13 cellular contexts compared by ENCODE assay signal in the genomic region with DNA sequence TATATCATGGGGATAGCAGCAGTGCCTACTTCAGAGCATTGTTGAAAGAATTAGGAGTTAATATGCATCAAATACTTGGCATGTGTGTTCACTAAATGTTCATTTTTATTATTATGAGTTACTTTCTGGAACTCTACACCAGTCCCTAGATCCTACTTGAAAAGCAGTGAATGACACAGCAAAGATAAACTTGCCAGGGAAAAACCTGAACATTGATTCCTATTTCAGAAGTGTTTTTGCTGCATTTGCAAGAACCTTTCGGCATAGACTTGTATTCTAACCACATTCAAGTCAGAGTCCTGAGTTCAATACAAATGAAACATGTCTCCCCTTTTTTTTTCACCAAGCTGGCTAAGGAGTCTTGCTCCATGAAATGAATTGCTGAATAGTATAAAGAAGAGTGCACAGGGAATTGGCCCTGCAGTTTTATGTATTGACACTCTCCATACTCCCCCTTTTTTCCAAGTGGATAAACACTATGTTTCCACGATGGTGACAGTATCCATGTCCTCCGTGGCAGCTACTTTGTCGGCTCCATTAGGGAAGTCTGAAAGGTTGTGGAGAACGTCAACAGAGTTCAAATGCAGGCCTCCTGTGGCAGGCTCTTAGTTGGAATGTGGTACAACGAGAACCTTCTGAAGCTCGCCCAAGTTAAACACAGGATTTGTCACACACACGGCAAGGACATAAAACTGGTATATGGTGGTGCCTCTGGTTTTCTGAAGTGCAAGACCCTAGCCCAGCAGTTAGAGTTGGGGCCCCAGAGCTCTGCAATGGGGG.
DNase-seq lines count a peak whose midpoint lies in the region; ATAC-seq, FAIRE-seq and TF ChIP-seq lines count a peak whose summit lies in the region.
"Had no signal": no experiment of that assay in that cellular context is flagged by ENCODE, and none has a peak within 500 bp of the region (broad histone marks: within the 10 kb centered on the region; RNA-seq: fewer than 3 reads in every experiment).

No MANE protein-coding gene starts in this region.

- TF ChIP-seq CTCF in activated CD8-positive, alpha-beta T cell treated with anti-CD3 and anti-CD28 coated beads for 36 hours (IDR thresholded peaks at IDR 0.05): no peak
- no peak for TF ChIP-seq CTCF in Peyer's patch (IDR thresholded peaks at IDR 0.05)

- TF ChIP-seq POLR2A in Peyer's patch (IDR thresholded peaks at IDR 0.05): no peak

- no peak for FAIRE-seq in urothelium cell line (lab: Jason Lieb, UNC)
- FAIRE-seq: H1 had no signal

- POLR2A ChIA-PET in activated CD8-positive, alpha-beta T cell treated with anti-CD3 and anti-CD28 coated beads, Interleukin-2, amount 10 ng/mL, durations not matched to agents 7 days and 5 days (lab: Charles Lee): interaction anchor here (0.8 to 5.3 kb wide), 4 partner anchors 8 to 188 kb away, joined by 5 to 28 read pairs (median 16); a partner anchor contains a TSS
- POLR2A ChIA-PET in activated CD8-positive, alpha-beta T cell treated with anti-CD3 and anti-CD28 coated beads for 36 hours (lab: Charles Lee): interaction anchor here (0.6 to 1.2 kb wide), 4 partner anchors 10 to 196 kb away, joined by 3 to 5 read pairs (median 3); no protein-coding TSS in a partner anchor

- H3K27me3 Mint-ChIP-seq in activated CD8-positive, alpha-beta T cell treated with anti-CD3 and anti-CD28 coated beads, Interleukin-2, amount 10 ng/mL, durations not matched to agents 7 days and 5 days (ENCODE audit: low read depth): no peaks in the 10 kb centered on the region
- no peaks in the 10 kb centered on the region for H3K27me3 Mint-ChIP-seq in activated CD8-positive, alpha-beta T cell treated with anti-CD3 and anti-CD28 coated beads for 36 hours
- H3K27me3 Mint-ChIP-seq in T-helper 17 cell: no peaks in the 10 kb centered on the region
- H3K27me3 Mint-ChIP-seq: naive B cell had no signal

- ATAC-seq in activated CD8-positive, alpha-beta T cell treated with anti-CD3 and anti-CD28 coated beads, Interleukin-2, amount 10 ng/mL, durations not matched to agents 7 days and 5 days: no peak
- no peak for ATAC-seq in activated CD8-positive, alpha-beta T cell treated with anti-CD3 and anti-CD28 coated beads for 36 hours
- no peak for ATAC-seq in T-helper 17 cell
- no peak for ATAC-seq in GM21381 (IDR thresholded peaks at IDR 0.05; ENCODE audit: unreplicated experiment)

- H3K4me1 ChIP-seq in skeletal muscle satellite cell (ENCODE audit: control insufficient read depth, insufficient read depth, low read length) (peaks cover 26% of the 10 kb centered on the region), Peyer's patch (no peaks in the 10 kb centered on the region)

- peaks cover 26% of the 10 kb centered on the region for H3K9me3 Mint-ChIP-seq in activated CD8-positive, alpha-beta T cell treated with anti-CD3 and anti-CD28 coated beads, Interleukin-2, amount 10 ng/mL, durations not matched to agents 7 days and 5 days (ENCODE audit: insufficient read depth)
- H3K9me3 Mint-ChIP-seq in activated CD8-positive, alpha-beta T cell treated with anti-CD3 and anti-CD28 coated beads for 36 hours: peaks cover 14% of the 10 kb centered on the region
- H3K9me3 Mint-ChIP-seq: naive B cell had no signal

- intact Hi-C loops in activated CD8-positive, alpha-beta T cell treated with anti-CD3 and anti-CD28 coated beads for 36 hours (cut with micrococcal nuclease): no loop called here

- H3K27ac ChIP-seq in Peyer's patch: no peak overlapping the region
- H3K27ac ChIP-seq: vagina had no signal

- CTCF ChIA-PET in activated CD8-positive, alpha-beta T cell treated with anti-CD3 and anti-CD28 coated beads, Interleukin-2, amount 10 ng/mL, durations not matched to agents 7 days and 5 days (lab: Charles Lee): interaction anchor here (0.8 to 4.7 kb wide), 5 partner anchors 9 to 83 kb away, joined by 3 to 24 read pairs (median 4); no protein-coding TSS in a partner anchor
- CTCF ChIA-PET in activated CD8-positive, alpha-beta T cell treated with anti-CD3 and anti-CD28 coated beads for 36 hours (lab: Charles Lee): interaction anchor here (0.8 to 1.0 kb wide), 3 partner anchors 17 to 301 kb away, joined by 3 read pairs; no protein-coding TSS in a partner anchor

- no peaks in the 10 kb centered on the region for H3K36me3 ChIP-seq in skeletal muscle satellite cell (ENCODE audit: insufficient read depth, low read length)
- H3K36me3 ChIP-seq in Peyer's patch: no peaks in the 10 kb centered on the region
- H3K36me3 ChIP-seq: vagina had no signal

- H3K9me3 ChIP-seq in T-helper 17 cell (ENCODE audit: control insufficient read depth, low read length, poor library complexity, severe bottlenecking) (no peaks in the 10 kb centered on the region), skeletal muscle satellite cell (replicated peaks; ENCODE audit: low read length) (no peaks in the 10 kb centered on the region), Peyer's patch (no peaks in the 10 kb centered on the region)
- H3K9me3 ChIP-seq: vagina had no signal

- peak overlapping the region; percentile 13 for H3K4me2 ChIP-seq in skeletal muscle satellite cell (ENCODE audit: low read length)

- DNase-seq in activated CD8-positive, alpha-beta T cell treated with anti-CD3 and anti-CD28 coated beads, Interleukin-2, amount 10 ng/mL, durations not matched to agents 7 days and 5 days: peak; percentile 14
- DNase-seq in activated CD8-positive, alpha-beta T cell treated with anti-CD3 and anti-CD28 coated beads for 36 hours: no peak
- no peak for DNase-seq in T-helper 17 cell
- DNase-seq in iris pigment epithelial cell (ENCODE audit: low read depth): peak; percentile 8
- no peak for DNase-seq in urothelium cell line (ENCODE audit: low spot score)
- no peak for DNase-seq in Peyer's patch
- DNase-seq: caudate nucleus, naive B cell, NCI-H446 treated with DMSO at 0.1 percent for 48 hours had no signal

- H3K4me1 Mint-ChIP-seq in activated CD8-positive, alpha-beta T cell treated with anti-CD3 and anti-CD28 coated beads, Interleukin-2, amount 10 ng/mL, durations not matched to agents 7 days and 5 days (ENCODE audit: low read depth): peaks cover 56% of the 10 kb centered on the region
- H3K4me1 Mint-ChIP-seq in activated CD8-positive, alpha-beta T cell treated with anti-CD3 and anti-CD28 coated beads for 36 hours (ENCODE audit: low read depth): peaks cover 42% of the 10 kb centered on the region
- H3K4me1 Mint-ChIP-seq in T-helper 17 cell: peaks cover 33% of the 10 kb centered on the region

- H3K36me3 Mint-ChIP-seq in activated CD8-positive, alpha-beta T cell treated with anti-CD3 and anti-CD28 coated beads, Interleukin-2, amount 10 ng/mL, durations not matched to agents 7 days and 5 days (ENCODE audit: low read depth): peaks cover 47% of the 10 kb centered on the region
- peaks cover 9% of the 10 kb centered on the region for H3K36me3 Mint-ChIP-seq in activated CD8-positive, alpha-beta T cell treated with anti-CD3 and anti-CD28 coated beads for 36 hours (ENCODE audit: low read depth)
- H3K36me3 Mint-ChIP-seq in T-helper 17 cell (ENCODE audit: low read depth): no peaks in the 10 kb centered on the region
- H3K36me3 Mint-ChIP-seq: naive B cell had no signal

- H3K9ac ChIP-seq in skeletal muscle satellite cell (ENCODE audit: low read depth, low read length): no peak overlapping the region

- H3K27me3 ChIP-seq in skeletal muscle satellite cell (ENCODE audit: control insufficient read depth, insufficient read depth, low read length) (no peaks in the 10 kb centered on the region), Peyer's patch (no peaks in the 10 kb centered on the region)
- H3K27me3 ChIP-seq: vagina had no signal

- H3K27ac Mint-ChIP-seq in activated CD8-positive, alpha-beta T cell treated with anti-CD3 and anti-CD28 coated beads, Interleukin-2, amount 10 ng/mL, durations not matched to agents 7 days and 5 days: peak overlapping the region; percentile 83
- no peak overlapping the region for H3K27ac Mint-ChIP-seq in activated CD8-positive, alpha-beta T cell treated with anti-CD3 and anti-CD28 coated beads for 36 hours
- peak overlapping the region; percentile 98 for H3K27ac Mint-ChIP-seq in T-helper 17 cell

- H3K4me3 Mint-ChIP-seq in activated CD8-positive, alpha-beta T cell treated with anti-CD3 and anti-CD28 coated beads, Interleukin-2, amount 10 ng/mL, durations not matched to agents 7 days and 5 days: no peak overlapping the region
- H3K4me3 Mint-ChIP-seq in activated CD8-positive, alpha-beta T cell treated with anti-CD3 and anti-CD28 coated beads for 36 hours: no peak overlapping the region
- no peak overlapping the region for H3K4me3 Mint-ChIP-seq in T-helper 17 cell

- H3K4me3 ChIP-seq in skeletal muscle satellite cell (ENCODE audit: low read length) (no peak overlapping the region), Peyer's patch (no peak overlapping the region)
- H3K4me3 ChIP-seq: vagina had no signal

Comparison
In these comparisons a context has a peak if more than half of its experiments do, and no peak if none do; other contexts are left out.
1. DNase-seq: peak in activated CD8-positive, alpha-beta T cell treated with anti-CD3 and anti-CD28 coated beads, Interleukin-2, amount 10 ng/mL, durations not matched to agents 7 days and 5 days (single experiment) and iris pigment epithelial cell (single experiment); none in activated CD8-positive, alpha-beta T cell treated with anti-CD3 and anti-CD28 coated beads for 36 hours (single experiment), T-helper 17 cell (0 of 3), urothelium cell line (single experiment) and Peyer's patch (0 of 3).